ENCODE assay signal across 18 cellular contexts in genomic region chr9:90939367-90939766, GRCh38.
"Had no signal": no experiment of that assay in that cellular context is flagged by ENCODE, and none has a peak within 500 bp of the region (broad histone marks: within the 10 kb centered on the region; RNA-seq: fewer than 3 reads in every experiment).

No MANE protein-coding gene starts in this region.

- H3K4me3 ChIP-seq: dorsolateral prefrontal cortex, esophagus muscularis mucosa, gastrocnemius medialis, heart right ventricle, stomach, thoracic aorta, transverse colon had no signal

- H3K36me3 ChIP-seq: esophagus muscularis mucosa, gastrocnemius medialis, heart right ventricle, neutrophil, stomach, thoracic aorta, transverse colon had no signal

- H3K9me3 ChIP-seq: gastrocnemius medialis, neutrophil, thoracic aorta, transverse colon had no signal

- H3K4me1 ChIP-seq: esophagus muscularis mucosa, gastrocnemius medialis, heart right ventricle, stomach, transverse colon had no signal

- H3K27ac ChIP-seq: dorsolateral prefrontal cortex, epithelial cell of prostate, esophagus muscularis mucosa, gastrocnemius medialis, heart right ventricle, neutrophil, stomach, thoracic aorta, transverse colon had no signal

- H3K27me3 ChIP-seq: dorsolateral prefrontal cortex, esophagus muscularis mucosa, gastrocnemius medialis, neutrophil, transverse colon had no signal

- DNase-seq: cortex of kidney; dorsolateral prefrontal cortex; effector memory CD4-positive, alpha-beta T cell; gastrocnemius medialis; heart right ventricle; hypothalamus; kidney glomerular epithelial cell; mammary epithelial cell; naive thymus-derived CD8-positive, alpha-beta T cell; posterior cingulate gyrus; stimulated activated naive CD4-positive, alpha-beta T cell; stomach; substantia nigra; transverse colon had no signal
